ENCODE assay signal across 16 cellular contexts in genomic region chr7:51260516-51260915, GRCh38. TPM values are rescaled to one million over a fixed set of nuclear protein-coding genes. Genes with fewer than 3 reads are reported as not detected.
A peak's percentile ranks its signal among the peaks of the same experiment; 100 is the strongest.
DNase-seq lines count a peak whose midpoint lies in the region; ATAC-seq and TF ChIP-seq lines count a peak whose summit lies in the region.
"Had no signal": no experiment of that assay in that cellular context is flagged by ENCODE, and none has a peak within 500 bp of the region (broad histone marks: within the 10 kb centered on the region; RNA-seq: fewer than 3 reads in every experiment).

No MANE protein-coding gene starts in this region.

- H3K27me3 ChIP-seq in left ventricle myocardium inferior (ENCODE audit: low read depth): no peaks in the 10 kb centered on the region
- no peaks in the 10 kb centered on the region for H3K27me3 ChIP-seq in dorsolateral prefrontal cortex
- no peaks in the 10 kb centered on the region for H3K27me3 ChIP-seq in parathyroid adenoma (ENCODE audit: control insufficient read depth, insufficient read depth, low read length)

- H2AFZ ChIP-seq in parathyroid adenoma: no peak overlapping the region

- H3K4me3 ChIP-seq in left ventricle myocardium inferior: no peak overlapping the region
- H3K4me3 ChIP-seq in dorsolateral prefrontal cortex: no peak overlapping the region
- no peak overlapping the region for H3K4me3 ChIP-seq in parathyroid adenoma (ENCODE audit: low read depth, low read length)

- DNase-seq in left ventricle myocardium inferior (no peak), left cardiac atrium (no peak), dorsolateral prefrontal cortex (no peak), putamen (ENCODE audit: low spot score) (no peak)
- DNase-seq: ACHN; C1 segment of cervical spinal cord; CD4-positive, alpha-beta memory T cell; DMS79 treated with DMSO at 0.1 percent for 48 hours; EL; GOT3; H9 had no signal

- H3K4me1 ChIP-seq in left ventricle myocardium inferior: peaks cover 70% of the 10 kb centered on the region
- peaks cover 65% of the 10 kb centered on the region for H3K4me1 ChIP-seq in parathyroid adenoma

- no peak for TF ChIP-seq CTCF in left ventricle myocardium inferior (IDR thresholded peaks at IDR 0.05; ENCODE audit: borderline replicate concordance)
- no peak for TF ChIP-seq CTCF in dorsolateral prefrontal cortex (IDR thresholded peaks at IDR 0.05 in 54 of 56, conservative IDR thresholded peaks at IDR 0.05 in 2 of 56; ENCODE audit: low read depth in 1 of 56, partially characterized antibody in 56 of 56)
- TF ChIP-seq CTCF in parathyroid adenoma (IDR thresholded peaks at IDR 0.05): no peak

- peaks cover 40% of the 10 kb centered on the region for H3K79me2 ChIP-seq in parathyroid adenoma

- H3K36me3 ChIP-seq in left ventricle myocardium inferior (no peaks in the 10 kb centered on the region), parathyroid adenoma (ENCODE audit: control insufficient read depth, insufficient read depth, low read length) (no peaks in the 10 kb centered on the region)

- no peak overlapping the region for H3K4me2 ChIP-seq in parathyroid adenoma (ENCODE audit: low read length)

- ATAC-seq in left cardiac atrium (no peak), HG03095 (IDR thresholded peaks at IDR 0.05; ENCODE audit: unreplicated experiment) (no peak), HG03432 (IDR thresholded peaks at IDR 0.05; ENCODE audit: unreplicated experiment) (no peak)
- ATAC-seq: HepG2 had no signal

- intact Hi-C loops in left ventricle myocardium inferior (cut with micrococcal nuclease) (no loop called here), left cardiac atrium (cut with DNase I) (loop anchor here in 1 of 2 donors (5.0 kb wide), 1 partner anchor 73 kb away; no protein-coding TSS in a partner anchor), dorsolateral prefrontal cortex (cut with DNase I) (no loop called here)

- H3K9ac ChIP-seq in parathyroid adenoma: no peak overlapping the region

- H3K9me3 ChIP-seq in left ventricle myocardium inferior (replicated peaks) (no peaks in the 10 kb centered on the region), parathyroid adenoma (ENCODE audit: control insufficient read depth, low read length) (no peaks in the 10 kb centered on the region)

- H3K27ac ChIP-seq in left ventricle myocardium inferior (replicated peaks) (peak overlapping the region; percentile 84), dorsolateral prefrontal cortex (peak overlapping the region in 40 of 59 donors; percentile 3 to 100 (median 80)), parathyroid adenoma (peak overlapping the region; percentile 99)

RNA-seq across cellular contexts. Expression of gene COBL, which starts 56.1 kb away (rescaled TPM):
- total RNA-seq in left ventricle myocardium inferior (77.1 TPM), left cardiac atrium (10 to 100 TPM; 28.1 to 36.0 TPM), dorsolateral prefrontal cortex (100 to 1,000 TPM in 118 of 120 experiments, 10 to 100 TPM in 2; 94.0 to 204 (median 136) TPM)
- total RNA-seq: B cell; CD4-positive, alpha-beta memory T cell had no signal
